ENCODE assay signal across 8 cellular contexts in the genomic region with DNA sequence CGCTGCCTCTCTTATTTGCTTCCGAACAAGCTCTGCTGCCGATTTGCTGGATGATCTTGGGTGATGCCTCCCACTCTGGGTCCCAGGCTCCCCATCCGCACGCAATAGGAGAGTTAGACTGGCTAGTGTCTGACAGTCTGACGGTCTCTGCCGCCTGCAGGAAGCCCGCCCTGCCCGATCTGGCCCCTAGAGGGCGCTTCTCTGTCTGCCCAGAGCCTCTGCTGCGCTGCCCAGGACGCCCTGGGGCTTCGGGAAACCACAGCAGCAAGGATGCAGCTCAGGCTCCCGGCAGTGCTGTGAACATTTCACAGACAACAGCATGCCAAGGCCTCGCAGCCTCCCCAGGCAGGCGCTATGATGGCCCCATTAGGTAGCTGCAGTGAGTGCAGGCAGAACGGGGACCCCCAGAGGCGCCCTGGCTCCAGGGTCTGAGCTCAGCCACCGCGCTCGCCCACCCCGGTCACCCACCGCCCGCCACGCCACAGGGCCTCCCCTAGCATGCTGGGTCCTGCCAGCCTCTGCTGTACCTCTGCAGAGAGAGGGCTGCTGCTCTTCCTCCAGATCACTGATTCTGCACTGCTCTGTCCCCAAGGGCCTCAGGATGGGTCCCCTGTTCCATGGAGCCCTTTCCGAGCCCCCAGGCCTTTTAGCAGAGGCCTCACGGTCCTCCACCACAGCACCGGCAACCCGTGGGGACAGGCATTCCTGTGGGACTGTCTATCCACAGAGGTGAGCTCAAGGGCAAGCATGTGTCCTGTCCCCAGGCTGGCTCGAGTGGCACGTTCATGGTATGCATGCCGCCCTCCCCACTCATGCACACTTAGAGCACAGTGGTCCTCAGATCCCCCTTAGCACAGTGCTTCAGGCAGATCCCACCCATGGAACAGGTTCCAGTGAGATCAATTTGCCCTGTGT. TPM values are rescaled to one million over a fixed set of nuclear protein-coding genes. Genes with fewer than 3 reads are reported as not detected.
A peak's percentile ranks its signal among the peaks of the same experiment; 100 is the strongest.
DNase-seq lines count a peak whose midpoint lies in the region; ATAC-seq lines count a peak whose summit lies in the region.

No MANE protein-coding gene starts in this region.

- no peak for ATAC-seq in HG03460 (IDR thresholded peaks at IDR 0.05; ENCODE audit: unreplicated experiment)

- DNase-seq in CD1c-positive myeloid dendritic cell (ENCODE audit: extremely low spot score) (peak; percentile 87), HK-2 (ENCODE audit: unreplicated experiment) (peak; percentile 85), OCI-M1 (lab: John Stamatoyannopoulos, UW) (peak; percentile 79), activated T-cell treated with anti-CD3 and anti-CD28 coated beads for 24 hours (ENCODE audit: low read depth) (peak; percentile 65), epithelial cell of prostate (ENCODE audit: low read depth, low spot score) (peak; percentile 16), myocyte (ENCODE audit: low read depth) (peak; percentile 87)
- DNase-seq in stimulated activated CD8-positive, alpha-beta memory T cell treated with anti-CD3 and anti-CD28 coated beads, Interleukin-4, amount 100 ng/mL, for 4 hours (ENCODE audit: low read depth in 2 of 2, low spot score in 1 of 2), result peak; percentile 42 to 43

- no peak overlapping the region for H3K27ac ChIP-seq in epithelial cell of prostate

RNA-seq across cellular contexts. Expression of gene BAIAP2L2, which starts 4.3 kb away (rescaled TPM):
- total RNA-seq in myocyte, result 0.10 and 0.45 TPM in 2 replicates
- 0.28 TPM for polyA plus RNA-seq in myocyte (2012)

RNA-seq across cellular contexts. Expression of gene SLC16A8, which starts 30.8 kb away (rescaled TPM):
- 0.56 TPM in 1 of 2 replicates, not detected in the other for total RNA-seq in myocyte
- polyA plus RNA-seq in myocyte (2012), result 0.15 TPM

RNA-seq across cellular contexts. Expression of gene PICK1, which starts 57.5 kb away (rescaled TPM):
- 6.3 and 8.7 TPM in 2 replicates for total RNA-seq in myocyte
- polyA plus RNA-seq in myocyte (2012), result 6.0 TPM

Comparison
In these comparisons a context has a peak if more than half of its experiments do, and no peak if none do; other contexts are left out.
1. DNase-seq: peak in every context shown above with its lines; median percentile 87 in CD1c-positive myeloid dendritic cell; 87 in myocyte; 85 in HK-2; 79 in OCI-M1; 65 in activated T-cell treated with anti-CD3 and anti-CD28 coated beads for 24 hours; 42 in stimulated activated CD8-positive, alpha-beta memory T cell treated with anti-CD3 and anti-CD28 coated beads, Interleukin-4, amount 100 ng/mL, for 4 hours; 16 in epithelial cell of prostate.